In genomic region chr5:169880012-169880673, GRCh38 we compare ENCODE assay signal across 17 cellular contexts.
DNase-seq lines count a peak whose midpoint lies in the region; ATAC-seq and TF ChIP-seq lines count a peak whose summit lies in the region.
"Had no signal": no experiment of that assay in that cellular context is flagged by ENCODE, and none has a peak within 500 bp of the region (broad histone marks: within the 10 kb centered on the region; RNA-seq: fewer than 3 reads in every experiment).

No MANE protein-coding gene starts in this region.

- peak; percentile 72 for ATAC-seq in GM19035 (IDR thresholded peaks at IDR 0.05; ENCODE audit: unreplicated experiment)
- ATAC-seq in GM23338 = no peak
- ATAC-seq in HG03565 (IDR thresholded peaks at IDR 0.05; ENCODE audit: unreplicated experiment) = peak; percentile 57
- no peak for ATAC-seq in natural killer cell treated with Interleukin-12 subunit alpha and Interleukin-12 subunit beta and Interleukin-15 and Interleukin-18, amount 100 ng/mL, for 72 hours
- ATAC-seq in activated CD4-positive, CD25-positive, alpha-beta regulatory T cell treated with anti-CD3 and anti-CD28 coated beads, Interleukin-2, amount 50 U/mL, for 24 hours = no peak
- ATAC-seq in activated T-cell treated with anti-CD3 and anti-CD28 coated beads, Interleukin-2, amount 50 U/mL, for 4 hours = no peak
- ATAC-seq in naive thymus-derived CD8-positive, alpha-beta T cell = no peak

- no peaks in the 10 kb centered on the region for H4K20me1 ChIP-seq in GM23338 (replicated peaks; ENCODE audit: insufficient read depth)

- H3K4me3 ChIP-seq in GM23338 = no peak overlapping the region
- H3K4me3 ChIP-seq: sigmoid colon had no signal

- H3K9me3 Mint-ChIP-seq in GM23338 = no peaks in the 10 kb centered on the region
- no peaks in the 10 kb centered on the region for H3K9me3 Mint-ChIP-seq in natural killer cell treated with Interleukin-12 subunit alpha and Interleukin-12 subunit beta and Interleukin-15 and Interleukin-18, amount 100 ng/mL, for 72 hours
- H3K9me3 Mint-ChIP-seq in activated naive CD4-positive, alpha-beta T cell treated with anti-CD3 and anti-CD28 coated beads, Interleukin-2, amount 10 ng/mL, durations not matched to agents 7 days and 5 days = no peaks in the 10 kb centered on the region
- H3K9me3 Mint-ChIP-seq in activated T-cell treated with anti-CD3 and anti-CD28 coated beads, Interleukin-2, amount 50 U/mL, for 4 hours = no peaks in the 10 kb centered on the region
- H3K9me3 Mint-ChIP-seq in naive thymus-derived CD8-positive, alpha-beta T cell = no peaks in the 10 kb centered on the region
- H3K9me3 Mint-ChIP-seq: brain; CD4-positive, CD25-positive, alpha-beta regulatory T cell had no signal

- no peak for TF ChIP-seq CTCF in GM23338 (conservative IDR thresholded peaks at IDR 0.05; ENCODE audit: low read depth in 2 of 2)

- CTCF ChIA-PET in activated naive CD4-positive, alpha-beta T cell treated with anti-CD3 and anti-CD28 coated beads, Interleukin-2, amount 10 ng/mL, durations not matched to agents 7 days and 5 days (lab: Charles Lee) = no interaction called here

- H3K4me2 ChIP-seq in GM23338 = no peak overlapping the region

- no peak overlapping the region for H3K27ac Mint-ChIP-seq in GM23338
- peak overlapping the region; percentile 38 to 65 for H3K27ac Mint-ChIP-seq in natural killer cell treated with Interleukin-12 subunit alpha and Interleukin-12 subunit beta and Interleukin-15 and Interleukin-18, amount 100 ng/mL, for 72 hours
- H3K27ac Mint-ChIP-seq in activated naive CD4-positive, alpha-beta T cell treated with anti-CD3 and anti-CD28 coated beads, Interleukin-2, amount 10 ng/mL, durations not matched to agents 7 days and 5 days = no peak overlapping the region
- H3K27ac Mint-ChIP-seq in naive thymus-derived CD8-positive, alpha-beta T cell = no peak overlapping the region
- H3K27ac Mint-ChIP-seq: brain; CD4-positive, CD25-positive, alpha-beta regulatory T cell; nephron had no signal

- H3K36me3 Mint-ChIP-seq in GM23338 (ENCODE audit: low read depth) = no peaks in the 10 kb centered on the region
- peaks cover 5% of the 10 kb centered on the region for H3K36me3 Mint-ChIP-seq in natural killer cell treated with Interleukin-12 subunit alpha and Interleukin-12 subunit beta and Interleukin-15 and Interleukin-18, amount 100 ng/mL, for 72 hours
- H3K36me3 Mint-ChIP-seq in activated naive CD4-positive, alpha-beta T cell treated with anti-CD3 and anti-CD28 coated beads, Interleukin-2, amount 10 ng/mL, durations not matched to agents 7 days and 5 days = peaks cover 23% of the 10 kb centered on the region
- peaks cover 37% of the 10 kb centered on the region for H3K36me3 Mint-ChIP-seq in activated T-cell treated with anti-CD3 and anti-CD28 coated beads, Interleukin-2, amount 50 U/mL, for 4 hours (ENCODE audit: insufficient read depth)
- H3K36me3 Mint-ChIP-seq in naive thymus-derived CD8-positive, alpha-beta T cell = peaks cover 5 to 63% (median 26%) of the 10 kb centered on the region in 3 donors

- no peak overlapping the region for H2AFZ ChIP-seq in GM23338

- no peak overlapping the region for H3K4me3 Mint-ChIP-seq in GM23338
- no peak overlapping the region for H3K4me3 Mint-ChIP-seq in natural killer cell treated with Interleukin-12 subunit alpha and Interleukin-12 subunit beta and Interleukin-15 and Interleukin-18, amount 100 ng/mL, for 72 hours
- no peak overlapping the region for H3K4me3 Mint-ChIP-seq in activated naive CD4-positive, alpha-beta T cell treated with anti-CD3 and anti-CD28 coated beads, Interleukin-2, amount 10 ng/mL, durations not matched to agents 7 days and 5 days
- no peak overlapping the region for H3K4me3 Mint-ChIP-seq in activated T-cell treated with anti-CD3 and anti-CD28 coated beads, Interleukin-2, amount 50 U/mL, for 4 hours
- no peak overlapping the region for H3K4me3 Mint-ChIP-seq in naive thymus-derived CD8-positive, alpha-beta T cell
- H3K4me3 Mint-ChIP-seq: brain; CD4-positive, CD25-positive, alpha-beta regulatory T cell; nephron had no signal

- POLR2A ChIA-PET in naive thymus-derived CD8-positive, alpha-beta T cell (lab: Charles Lee) = no interaction called here

- DNase-seq in GM23338 (ENCODE audit: low spot score) = no peak
- DNase-seq in natural killer cell treated with Interleukin-12 subunit alpha and Interleukin-12 subunit beta and Interleukin-15 and Interleukin-18, amount 100 ng/mL, for 72 hours (ENCODE audit: low spot score) = no peak
- DNase-seq in activated naive CD4-positive, alpha-beta T cell treated with anti-CD3 and anti-CD28 coated beads, Interleukin-2, amount 10 ng/mL, durations not matched to agents 7 days and 5 days = no peak
- DNase-seq in activated T-cell treated with anti-CD3 and anti-CD28 coated beads, Interleukin-2, amount 50 U/mL, for 4 hours = no peak
- no peak for DNase-seq in naive thymus-derived CD8-positive, alpha-beta T cell
- DNase-seq: activated effector memory CD4-positive, alpha-beta T cell treated with Interleukin-2 at 50 U/mL for 16 hours; CD4-positive, CD25-positive, alpha-beta regulatory T cell; HCEC 1CT; NCI-H1092; NCI-H446 treated with DMSO at 0.1 percent for 48 hours; sigmoid colon; substantia nigra had no signal

- no peaks in the 10 kb centered on the region for H3K79me2 ChIP-seq in GM23338 (replicated peaks; ENCODE audit: insufficient read depth)

- H3K9me2 ChIP-seq in GM23338 (ENCODE audit: insufficient read depth) = peaks cover 7% of the 10 kb centered on the region; the same call in 1 of the 2 replicates

- peaks cover 3% of the 10 kb centered on the region for H3K27me3 Mint-ChIP-seq in GM23338 (ENCODE audit: insufficient read depth, low read depth, poor library complexity)
- H3K27me3 Mint-ChIP-seq in natural killer cell treated with Interleukin-12 subunit alpha and Interleukin-12 subunit beta and Interleukin-15 and Interleukin-18, amount 100 ng/mL, for 72 hours = no peaks in the 10 kb centered on the region
- H3K27me3 Mint-ChIP-seq in activated naive CD4-positive, alpha-beta T cell treated with anti-CD3 and anti-CD28 coated beads, Interleukin-2, amount 10 ng/mL, durations not matched to agents 7 days and 5 days = no peaks in the 10 kb centered on the region
- H3K27me3 Mint-ChIP-seq in activated T-cell treated with anti-CD3 and anti-CD28 coated beads, Interleukin-2, amount 50 U/mL, for 4 hours (ENCODE audit: low read depth) = no peaks in the 10 kb centered on the region
- no peaks in the 10 kb centered on the region for H3K27me3 Mint-ChIP-seq in naive thymus-derived CD8-positive, alpha-beta T cell
- H3K27me3 Mint-ChIP-seq: brain; CD4-positive, CD25-positive, alpha-beta regulatory T cell had no signal

- 0 out of 2 replicates have a peak overlapping the region, but pooled peaks have one; percentile 6 for H3K27ac ChIP-seq in GM23338 (ENCODE audit: low read depth)
- H3K27ac ChIP-seq: sigmoid colon had no signal

- no peaks in the 10 kb centered on the region for H3K27me3 ChIP-seq in GM23338 (ENCODE audit: insufficient read depth)
- H3K27me3 ChIP-seq: sigmoid colon had no signal

- H3F3A ChIP-seq in GM23338 (replicated peaks; ENCODE audit: low read depth) = no peaks in the 10 kb centered on the region

- H3K4me1 Mint-ChIP-seq in GM23338 = peaks cover 9% of the 10 kb centered on the region; the same call in 2 of the 3 replicates
- H3K4me1 Mint-ChIP-seq in natural killer cell treated with Interleukin-12 subunit alpha and Interleukin-12 subunit beta and Interleukin-15 and Interleukin-18, amount 100 ng/mL, for 72 hours (ENCODE audit: low read depth in 2 of 2) = peaks cover 53 to 61% of the 10 kb centered on the region in 2 donors
- H3K4me1 Mint-ChIP-seq in activated naive CD4-positive, alpha-beta T cell treated with anti-CD3 and anti-CD28 coated beads, Interleukin-2, amount 10 ng/mL, durations not matched to agents 7 days and 5 days = no peaks in the 10 kb centered on the region
- peaks cover 6% of the 10 kb centered on the region for H3K4me1 Mint-ChIP-seq in activated T-cell treated with anti-CD3 and anti-CD28 coated beads, Interleukin-2, amount 50 U/mL, for 4 hours (ENCODE audit: low read depth)
- peaks cover 19 to 47% (median 33%) of the 10 kb centered on the region in 4 donors for H3K4me1 Mint-ChIP-seq in naive thymus-derived CD8-positive, alpha-beta T cell
- H3K4me1 Mint-ChIP-seq: brain had no signal

- H3K4me1 ChIP-seq in GM23338 (ENCODE audit: insufficient read depth) = peaks cover 4% of the 10 kb centered on the region; the same call in 1 of the 2 replicates
- H3K4me1 ChIP-seq: sigmoid colon had no signal

- H3K36me3 ChIP-seq in GM23338 (ENCODE audit: insufficient read depth) = no peaks in the 10 kb centered on the region
- H3K36me3 ChIP-seq: sigmoid colon had no signal

TF ChIP-seq in GM23338, 12 proteins besides CTCF, POLR2A, EP300 and RAD21 (continues in another document):
- TF ChIP-seq POLR2AphosphoS5 (IDR thresholded peaks at IDR 0.05; ENCODE audit: low read depth) (no peak), EZH2 (IDR thresholded peaks at IDR 0.05; ENCODE audit: low read depth, unreplicated experiment) (no peak), STAT1 (IDR thresholded peaks at IDR 0.05; ENCODE audit: unreplicated experiment) (no peak), EZH2phosphoT487 (IDR thresholded peaks at IDR 0.05; ENCODE audit: unreplicated experiment) (no peak), ETS1 (IDR thresholded peaks at IDR 0.05) (no peak), CREB1 (CRISPR knock-in tag; IDR thresholded peaks at IDR 0.05; ENCODE audit: low read depth) (no peak), ZNF114 (CRISPR knock-in tag; IDR thresholded peaks at IDR 0.05) (no peak), JUNB (IDR thresholded peaks at IDR 0.05; ENCODE audit: unreplicated experiment) (no peak), ZNF331 (CRISPR knock-in tag; IDR thresholded peaks at IDR 0.05; ENCODE audit: low read depth) (no peak), NANOG (IDR thresholded peaks at IDR 0.05; ENCODE audit: borderline replicate concordance) (no peak)

Comparison
In these comparisons a context has a peak if more than half of its experiments do, and no peak if none do; other contexts are left out.
1. ATAC-seq: peak in GM19035 (single experiment) and HG03565 (single experiment); none in GM23338 (single experiment), natural killer cell treated with Interleukin-12 subunit alpha and Interleukin-12 subunit beta and Interleukin-15 and Interleukin-18, amount 100 ng/mL, for 72 hours (0 of 2), activated CD4-positive, CD25-positive, alpha-beta regulatory T cell treated with anti-CD3 and anti-CD28 coated beads, Interleukin-2, amount 50 U/mL, for 24 hours (0 of 2), activated T-cell treated with anti-CD3 and anti-CD28 coated beads, Interleukin-2, amount 50 U/mL, for 4 hours (0 of 2) and naive thymus-derived CD8-positive, alpha-beta T cell (0 of 2).
2. H3K27ac Mint-ChIP-seq: peak in natural killer cell treated with Interleukin-12 subunit alpha and Interleukin-12 subunit beta and Interleukin-15 and Interleukin-18, amount 100 ng/mL, for 72 hours (2 of 2); none in GM23338 (single experiment), activated naive CD4-positive, alpha-beta T cell treated with anti-CD3 and anti-CD28 coated beads, Interleukin-2, amount 10 ng/mL, durations not matched to agents 7 days and 5 days (single experiment) and naive thymus-derived CD8-positive, alpha-beta T cell (0 of 10).